In genomic region chr12:111685811-111686573, GRCh38 we compare ENCODE assay signal across 1 cellular context.
TF ChIP-seq lines count a peak whose summit lies in the region.

ACAD10 (plus strand) TSS chr12:111686053; CDS start chr12:111692710, 6,657 bp downstream.
BRAP (minus strand) TSS chr12:111685956; CDS start chr12:111685792, 164 bp downstream.

TF ChIP-seq in K562, 482 proteins besides CTCF, POLR2A, EP300 and RAD21 (continued from another document and continues in another):
- TF ChIP-seq ZNF407 (IDR thresholded peaks at IDR 0.05; ENCODE audit: low read depth) (peak; percentile 94), SMARCA4 (IDR thresholded peaks at IDR 0.05) (peak; percentile 66), KAT7 (CRISPR knock-in tag; IDR thresholded peaks at IDR 0.05; ENCODE audit: borderline replicate concordance) (peak; percentile 88; the same call in 1 of the 2 replicates), ZNF518B (CRISPR knock-in tag; IDR thresholded peaks at IDR 0.05) (no peak), MAFF (IDR thresholded peaks at IDR 0.05; ENCODE audit: low read length) (no peak), ZC3H4 (CRISPR knock-in tag; IDR thresholded peaks at IDR 0.05; ENCODE audit: borderline replicate concordance) (no peak; the same call in 1 of the 2 replicates), SAFB2 (IDR thresholded peaks at IDR 0.05; ENCODE audit: borderline replicate concordance, low read depth, low read length, severe bottlenecking) (no peak), PHB (CRISPR knock-in tag; IDR thresholded peaks at IDR 0.05) (no peak), SP2 (IDR thresholded peaks at IDR 0.05; ENCODE audit: extremely low read depth, low read depth, low read length, poor library complexity, severe bottlenecking) (no peak), TGIF2 (CRISPR knock-in tag; IDR thresholded peaks at IDR 0.05) (no peak), MED1 (CRISPR knock-in tag; IDR thresholded peaks at IDR 0.05; ENCODE audit: borderline replicate concordance) (no peak), RUNX1 (IDR thresholded peaks at IDR 0.05; ENCODE audit: low read depth) (no peak), THRB (CRISPR knock-in tag; conservative IDR thresholded peaks at IDR 0.05) (no peak), RERE (CRISPR knock-in tag; IDR thresholded peaks at IDR 0.05; ENCODE audit: borderline replicate concordance) (no peak), CBFA2T3 (IDR thresholded peaks at IDR 0.05) (0 out of 2 replicates have a peak, but pooled peaks have one; percentile 4), ZNF384 (IDR thresholded peaks at IDR 0.05; ENCODE audit: low read depth, low read length) (no peak), ZNF696 (CRISPR knock-in tag; conservative IDR thresholded peaks at IDR 0.05) (no peak), WHSC1 (IDR thresholded peaks at IDR 0.05; ENCODE audit: low read length) (no peak), ZNF668 (CRISPR knock-in tag; IDR thresholded peaks at IDR 0.05) (no peak), PURB (CRISPR knock-in tag; IDR thresholded peaks at IDR 0.05; ENCODE audit: low read depth) (no peak), CBX5 (IDR thresholded peaks at IDR 0.05; ENCODE audit: borderline replicate concordance, low read depth) (no peak), ETV6 (IDR thresholded peaks at IDR 0.05; ENCODE audit: borderline replicate concordance in 1 of 2, low read depth in 2 of 2, low read length in 1 of 2) (no peak), ETV6 (CRISPR knock-in tag; IDR thresholded peaks at IDR 0.05; ENCODE audit: borderline replicate concordance) (no peak), FOXK2 (conservative IDR thresholded peaks at IDR 0.05 in 1 of 2, IDR thresholded peaks at IDR 0.05 in 1 of 2; ENCODE audit: low read depth in 2 of 2) (peak; percentile 81 to 82), CGGBP1 (CRISPR knock-in tag; IDR thresholded peaks at IDR 0.05) (no peak), ZNF780A (CRISPR knock-in tag; IDR thresholded peaks at IDR 0.05) (no peak), ZNF586 (CRISPR knock-in tag; conservative IDR thresholded peaks at IDR 0.05) (no peak), MAFG (tag; conservative IDR thresholded peaks at IDR 0.05) (no peak), RBM25 (IDR thresholded peaks at IDR 0.05; ENCODE audit: low read depth, low read length, severe bottlenecking) (peak; percentile 97), HMGN3 (IDR thresholded peaks at IDR 0.05; ENCODE audit: borderline replicate concordance, extremely low read depth, insufficient read length, low read depth, low read length) (peak; percentile 74), SLC30A9 (CRISPR knock-in tag; IDR thresholded peaks at IDR 0.05) (no peak), NR2C1 (IDR thresholded peaks at IDR 0.05) (peak; percentile 97), NR2C1 (tag; IDR thresholded peaks at IDR 0.05) (peak; percentile 98), ZNF512 (tag; IDR thresholded peaks at IDR 0.05) (no peak)
